In genomic region chr4:1208266-1208961, GRCh38 we compare ENCODE assay signal across 1 cellular context.
TF ChIP-seq lines count a peak whose summit lies in the region.

No MANE protein-coding gene starts in this region.

TF ChIP-seq in GM12878, 131 proteins besides CTCF, POLR2A, EP300 and RAD21:
- 0 out of 2 replicates have a peak, but pooled peaks have one; percentile 44 for TF ChIP-seq TCF3 (IDR thresholded peaks at IDR 0.05; ENCODE audit: borderline replicate concordance, insufficient read depth, low read depth, low read length)
- TF ChIP-seq E4F1 (IDR thresholded peaks at IDR 0.05; ENCODE audit: borderline replicate concordance, partially characterized antibody), result no peak
